Comparison of ENCODE assay signal across 24 cellular contexts in the genomic region with DNA sequence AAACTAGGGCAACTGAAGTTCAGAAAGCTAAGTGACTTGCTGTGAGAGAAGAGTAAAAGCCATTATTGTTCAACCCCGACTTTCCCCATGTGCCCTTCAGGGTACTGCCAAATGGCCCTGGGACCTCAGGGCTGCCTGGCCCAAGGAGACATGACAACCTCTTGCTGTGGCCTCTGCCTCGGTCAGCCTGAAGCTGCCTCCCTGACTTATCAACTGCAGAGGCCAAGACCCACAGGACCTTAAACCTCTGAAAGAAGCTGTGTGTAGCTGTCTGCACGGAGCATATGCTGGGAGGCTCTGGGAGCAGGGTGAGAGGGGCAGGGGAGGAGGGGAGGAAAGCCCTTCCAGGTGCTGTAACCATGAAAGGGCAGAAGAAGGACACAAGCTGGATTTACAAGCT. TPM values are rescaled to one million over a fixed set of nuclear protein-coding genes. Genes with fewer than 3 reads are reported as not detected.
DNase-seq lines count a peak whose midpoint lies in the region; ATAC-seq and TF ChIP-seq lines count a peak whose summit lies in the region.
"Had no signal": no experiment of that assay in that cellular context is flagged by ENCODE, and none has a peak within 500 bp of the region (broad histone marks: within the 10 kb centered on the region; RNA-seq: fewer than 3 reads in every experiment).

No MANE protein-coding gene starts in this region.

- no CpG with 5 or more reads among the region's 3 CpGs for WGBS in neuronal stem cell (ENCODE audit: extremely low coverage in 2 of 2, insufficient read length in 2 of 2, insufficient replicate concordance in 1 of 2), 2 donors

- H3K9me3 ChIP-seq in neuronal stem cell (replicated peaks in 1 of 2; ENCODE audit: control insufficient read depth in 2 of 2, insufficient read depth in 1 of 2, low read depth in 1 of 2, low read length in 2 of 2): no peaks in the 10 kb centered on the region
- H3K9me3 ChIP-seq: A549; BE2C; BLaER1 treated with 17β-estradiol and CSF1 and Interleukin-3, amounts not matched to agents 10 nM and 100 nM had no signal

- peak; percentile 21 for ATAC-seq in stimulated activated memory B cell treated with anti-CD40 and anti-IgM and Interleukin-4, amounts not matched to agents 10 μg/mL and 1 μg/mL and 100 μg/mL, for 72 hours
- no peak for ATAC-seq in GM18505 (IDR thresholded peaks at IDR 0.05; ENCODE audit: unreplicated experiment)
- ATAC-seq: A549 had no signal

- no peak overlapping the region for H2AK5ac ChIP-seq in neuronal stem cell (ENCODE audit: low read depth, low read length)

- H3K4me3 ChIP-seq in coronary artery: no peak overlapping the region
- H3K4me3 ChIP-seq in neuronal stem cell (ENCODE audit: low read length in 2 of 2): no peak overlapping the region
- H3K4me3 ChIP-seq: A549; BLaER1 treated with 17β-estradiol and CSF1 and Interleukin-3, amounts not matched to agents 10 nM and 100 nM; GM23248 had no signal

- H3K79me1 ChIP-seq in neuronal stem cell (ENCODE audit: low read depth, low read length): no peaks in the 10 kb centered on the region

- no peak overlapping the region for H2BK5ac ChIP-seq in neuronal stem cell (ENCODE audit: low read length)

- H3K4me1 Mint-ChIP-seq in stimulated activated memory B cell treated with anti-CD40 and anti-IgM and Interleukin-4, amounts not matched to agents 10 μg/mL and 1 μg/mL and 100 μg/mL, for 72 hours: peaks cover 6% of the 10 kb centered on the region
- H3K4me1 Mint-ChIP-seq: CD14-positive monocyte; CD8-positive, alpha-beta memory T cell had no signal

- no peak overlapping the region for H3K27ac Mint-ChIP-seq in stimulated activated memory B cell treated with anti-CD40 and anti-IgM and Interleukin-4, amounts not matched to agents 10 μg/mL and 1 μg/mL and 100 μg/mL, for 72 hours
- H3K27ac Mint-ChIP-seq: CD14-positive monocyte; CD4-positive, alpha-beta T cell; CD8-positive, alpha-beta memory T cell had no signal

- H3K18ac ChIP-seq in neuronal stem cell (ENCODE audit: low read length): peak overlapping the region; percentile 56

- H2BK120ac ChIP-seq in neuronal stem cell (ENCODE audit: low read depth, low read length): no peak overlapping the region

- no peak overlapping the region for H2BK15ac ChIP-seq in neuronal stem cell (ENCODE audit: low read length)

- H3K4me2 ChIP-seq in neuronal stem cell (ENCODE audit: insufficient read depth, low read length, poor library complexity, severe bottlenecking): no peak overlapping the region
- H3K4me2 ChIP-seq: A549; BLaER1 treated with 17β-estradiol and CSF1 and Interleukin-3, amounts not matched to agents 10 nM and 100 nM had no signal

- H3K36me3 ChIP-seq in neuronal stem cell (replicated peaks in 1 of 2; ENCODE audit: control insufficient read depth in 2 of 2, insufficient read depth in 2 of 2, low read length in 2 of 2): no peaks in the 10 kb centered on the region
- H3K36me3 ChIP-seq: BE2C; BLaER1 treated with 17β-estradiol and CSF1 and Interleukin-3, amounts not matched to agents 10 nM and 100 nM had no signal

- H3K23ac ChIP-seq in neuronal stem cell (ENCODE audit: low read depth, low read length, poor library complexity): no peak overlapping the region

- H3K9ac ChIP-seq in neuronal stem cell (ENCODE audit: low read depth, low read length, poor library complexity): peak overlapping the region; percentile 55
- H3K9ac ChIP-seq: BLaER1 treated with 17β-estradiol and CSF1 and Interleukin-3, amounts not matched to agents 10 nM and 100 nM; GM23248 had no signal

- H4K8ac ChIP-seq in neuronal stem cell (ENCODE audit: low read depth, low read length): no peak overlapping the region

- H3K14ac ChIP-seq in neuronal stem cell (ENCODE audit: low read length): no peak overlapping the region

- no peaks in the 10 kb centered on the region for H3K27me3 Mint-ChIP-seq in stimulated activated memory B cell treated with anti-CD40 and anti-IgM and Interleukin-4, amounts not matched to agents 10 μg/mL and 1 μg/mL and 100 μg/mL, for 72 hours

- H3K4ac ChIP-seq in neuronal stem cell (ENCODE audit: low read length): no peak overlapping the region

- DNase-seq in NCI-H82 (lab: John Stamatoyannopoulos, UW) (peak; percentile 67), coronary artery (ENCODE audit: low spot score) (peak; percentile 29), neuronal stem cell (ENCODE audit: low spot score) (no peak), GM19240 (ENCODE audit: insufficient read length, low spot score) (no peak)
- DNase-seq in stimulated activated CD4-positive, alpha-beta T cell treated with anti-CD3 and anti-CD28 coated beads, Interleukin-4, amount 100 ng/mL, for 24 hours: no peak
- DNase-seq: 8988T; ACHN; AML-193; BE2C; CD4-positive, alpha-beta T cell; CD8-positive, alpha-beta memory T cell; DMS 273 treated with DMSO at 0.1 percent for 48 hours; DMS79; EL; GF-D8; GM23248; H7; HCEC 1CT had no signal

- H3K4me1 ChIP-seq in neuronal stem cell (ENCODE audit: control insufficient read depth in 2 of 2, insufficient read depth in 1 of 2, low read depth in 1 of 2, low read length in 2 of 2): no peaks in the 10 kb centered on the region
- H3K4me1 ChIP-seq: A549, BE2C had no signal

- H3K9me3 Mint-ChIP-seq in stimulated activated memory B cell treated with anti-CD40 and anti-IgM and Interleukin-4, amounts not matched to agents 10 μg/mL and 1 μg/mL and 100 μg/mL, for 72 hours: no peaks in the 10 kb centered on the region
- H3K9me3 Mint-ChIP-seq: CD4-positive, alpha-beta T cell; CD8-positive, alpha-beta memory T cell had no signal

- no peak overlapping the region for H3K4me3 Mint-ChIP-seq in stimulated activated memory B cell treated with anti-CD40 and anti-IgM and Interleukin-4, amounts not matched to agents 10 μg/mL and 1 μg/mL and 100 μg/mL, for 72 hours
- H3K4me3 Mint-ChIP-seq: CD14-positive monocyte; CD4-positive, alpha-beta T cell; CD8-positive, alpha-beta memory T cell had no signal

- no peak overlapping the region for H2AFZ ChIP-seq in neuronal stem cell (ENCODE audit: low read length)
- H2AFZ ChIP-seq: GM23248 had no signal

- no peak overlapping the region for H2BK12ac ChIP-seq in neuronal stem cell (ENCODE audit: low read length)

- no peak overlapping the region for H4K91ac ChIP-seq in neuronal stem cell (ENCODE audit: low read depth, low read length, poor library complexity)

- no peak overlapping the region for H3K27ac ChIP-seq in coronary artery
- H3K27ac ChIP-seq in neuronal stem cell (replicated peaks; ENCODE audit: low read length): no peak overlapping the region
- H3K27ac ChIP-seq: A549; BLaER1 treated with 17β-estradiol and CSF1 and Interleukin-3, amounts not matched to agents 10 nM and 100 nM; GM23248 had no signal

- TF ChIP-seq POLR2A in GM18505 (IDR thresholded peaks at IDR 0.05; ENCODE audit: borderline replicate concordance, extremely low read depth, insufficient read depth, insufficient read length): no peak

- TF ChIP-seq CTCF in coronary artery (IDR thresholded peaks at IDR 0.05): no peak

- no peaks in the 10 kb centered on the region for H3K36me3 Mint-ChIP-seq in stimulated activated memory B cell treated with anti-CD40 and anti-IgM and Interleukin-4, amounts not matched to agents 10 μg/mL and 1 μg/mL and 100 μg/mL, for 72 hours
- H3K36me3 Mint-ChIP-seq: CD14-positive monocyte; CD8-positive, alpha-beta memory T cell had no signal

- no peaks in the 10 kb centered on the region for H3K27me3 ChIP-seq in neuronal stem cell (ENCODE audit: control insufficient read depth in 3 of 3, insufficient read depth in 3 of 3, low read depth in 1 of 3, low read length in 3 of 3)
- H3K27me3 ChIP-seq: BE2C; BLaER1 treated with 17β-estradiol and CSF1 and Interleukin-3, amounts not matched to agents 10 nM and 100 nM had no signal

RNA-seq across cellular contexts. Expression of gene HMGB4, which starts 35.9 kb away (rescaled TPM):
- polyA plus RNA-seq in neuronal stem cell (2013, experiment 1 of 2): not detected
- not detected for polyA plus RNA-seq in neuronal stem cell (2013, experiment 2 of 2)
- polyA plus RNA-seq: A549; CD14-positive monocyte; CD8-positive, alpha-beta memory T cell; GM23248; H1 had no signal

Comparison
In these comparisons a context has a peak if more than half of its experiments do, and no peak if none do; other contexts are left out.
1. DNase-seq: peak in NCI-H82 (single experiment) and coronary artery (single experiment); none in neuronal stem cell (single experiment), stimulated activated CD4-positive, alpha-beta T cell treated with anti-CD3 and anti-CD28 coated beads, Interleukin-4, amount 100 ng/mL, for 24 hours (single experiment) and GM19240 (single experiment).